ENCODE assay signal across 2 cellular contexts in the genomic region with DNA sequence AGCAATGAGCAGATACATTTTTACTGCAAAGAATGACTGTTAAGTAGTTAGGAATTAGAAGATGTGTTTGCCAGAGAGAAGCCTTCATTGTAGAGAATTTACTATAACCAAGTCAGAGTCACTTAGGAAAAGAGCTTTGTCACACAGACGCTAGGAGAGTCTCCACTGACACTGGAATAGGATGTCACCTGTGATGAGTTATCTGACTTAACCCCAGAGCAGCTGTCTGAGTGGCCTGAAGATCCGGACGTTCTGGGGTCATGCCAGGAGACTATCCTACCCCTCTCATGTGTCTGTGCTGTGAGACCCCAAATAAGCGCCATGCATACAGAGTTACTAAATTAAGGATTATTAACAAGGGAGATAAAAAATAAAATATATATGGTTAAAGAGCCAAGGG.
TF ChIP-seq lines count a peak whose summit lies in the region.

No MANE protein-coding gene starts in this region.

TF ChIP-seq in GM23338, 12 proteins besides CTCF, POLR2A, EP300 and RAD21 (continues in another document):
- TF ChIP-seq CREB1 (CRISPR knock-in tag; IDR thresholded peaks at IDR 0.05; ENCODE audit: low read depth) (no peak), EZH2phosphoT487 (IDR thresholded peaks at IDR 0.05; ENCODE audit: unreplicated experiment) (no peak), STAT1 (IDR thresholded peaks at IDR 0.05; ENCODE audit: unreplicated experiment) (no peak), ZNF331 (CRISPR knock-in tag; IDR thresholded peaks at IDR 0.05; ENCODE audit: low read depth) (no peak), JUNB (IDR thresholded peaks at IDR 0.05; ENCODE audit: unreplicated experiment) (no peak), POLR2AphosphoS5 (IDR thresholded peaks at IDR 0.05; ENCODE audit: low read depth) (no peak), ZNF114 (CRISPR knock-in tag; IDR thresholded peaks at IDR 0.05) (no peak), EZH2 (IDR thresholded peaks at IDR 0.05; ENCODE audit: low read depth, unreplicated experiment) (no peak)
- TF ChIP-seq, protein P1, sequence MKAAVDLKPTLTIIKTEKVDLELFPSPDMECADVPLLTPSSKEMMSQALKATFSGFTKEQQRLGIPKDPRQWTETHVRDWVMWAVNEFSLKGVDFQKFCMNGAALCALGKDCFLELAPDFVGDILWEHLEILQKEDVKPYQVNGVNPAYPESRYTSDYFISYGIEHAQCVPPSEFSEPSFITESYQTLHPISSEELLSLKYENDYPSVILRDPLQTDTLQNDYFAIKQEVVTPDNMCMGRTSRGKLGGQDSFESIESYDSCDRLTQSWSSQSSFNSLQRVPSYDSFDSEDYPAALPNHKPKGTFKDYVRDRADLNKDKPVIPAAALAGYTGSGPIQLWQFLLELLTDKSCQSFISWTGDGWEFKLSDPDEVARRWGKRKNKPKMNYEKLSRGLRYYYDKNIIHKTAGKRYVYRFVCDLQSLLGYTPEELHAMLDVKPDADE (IDR thresholded peaks at IDR 0.05): no peak
- TF ChIP-seq, protein P2, sequence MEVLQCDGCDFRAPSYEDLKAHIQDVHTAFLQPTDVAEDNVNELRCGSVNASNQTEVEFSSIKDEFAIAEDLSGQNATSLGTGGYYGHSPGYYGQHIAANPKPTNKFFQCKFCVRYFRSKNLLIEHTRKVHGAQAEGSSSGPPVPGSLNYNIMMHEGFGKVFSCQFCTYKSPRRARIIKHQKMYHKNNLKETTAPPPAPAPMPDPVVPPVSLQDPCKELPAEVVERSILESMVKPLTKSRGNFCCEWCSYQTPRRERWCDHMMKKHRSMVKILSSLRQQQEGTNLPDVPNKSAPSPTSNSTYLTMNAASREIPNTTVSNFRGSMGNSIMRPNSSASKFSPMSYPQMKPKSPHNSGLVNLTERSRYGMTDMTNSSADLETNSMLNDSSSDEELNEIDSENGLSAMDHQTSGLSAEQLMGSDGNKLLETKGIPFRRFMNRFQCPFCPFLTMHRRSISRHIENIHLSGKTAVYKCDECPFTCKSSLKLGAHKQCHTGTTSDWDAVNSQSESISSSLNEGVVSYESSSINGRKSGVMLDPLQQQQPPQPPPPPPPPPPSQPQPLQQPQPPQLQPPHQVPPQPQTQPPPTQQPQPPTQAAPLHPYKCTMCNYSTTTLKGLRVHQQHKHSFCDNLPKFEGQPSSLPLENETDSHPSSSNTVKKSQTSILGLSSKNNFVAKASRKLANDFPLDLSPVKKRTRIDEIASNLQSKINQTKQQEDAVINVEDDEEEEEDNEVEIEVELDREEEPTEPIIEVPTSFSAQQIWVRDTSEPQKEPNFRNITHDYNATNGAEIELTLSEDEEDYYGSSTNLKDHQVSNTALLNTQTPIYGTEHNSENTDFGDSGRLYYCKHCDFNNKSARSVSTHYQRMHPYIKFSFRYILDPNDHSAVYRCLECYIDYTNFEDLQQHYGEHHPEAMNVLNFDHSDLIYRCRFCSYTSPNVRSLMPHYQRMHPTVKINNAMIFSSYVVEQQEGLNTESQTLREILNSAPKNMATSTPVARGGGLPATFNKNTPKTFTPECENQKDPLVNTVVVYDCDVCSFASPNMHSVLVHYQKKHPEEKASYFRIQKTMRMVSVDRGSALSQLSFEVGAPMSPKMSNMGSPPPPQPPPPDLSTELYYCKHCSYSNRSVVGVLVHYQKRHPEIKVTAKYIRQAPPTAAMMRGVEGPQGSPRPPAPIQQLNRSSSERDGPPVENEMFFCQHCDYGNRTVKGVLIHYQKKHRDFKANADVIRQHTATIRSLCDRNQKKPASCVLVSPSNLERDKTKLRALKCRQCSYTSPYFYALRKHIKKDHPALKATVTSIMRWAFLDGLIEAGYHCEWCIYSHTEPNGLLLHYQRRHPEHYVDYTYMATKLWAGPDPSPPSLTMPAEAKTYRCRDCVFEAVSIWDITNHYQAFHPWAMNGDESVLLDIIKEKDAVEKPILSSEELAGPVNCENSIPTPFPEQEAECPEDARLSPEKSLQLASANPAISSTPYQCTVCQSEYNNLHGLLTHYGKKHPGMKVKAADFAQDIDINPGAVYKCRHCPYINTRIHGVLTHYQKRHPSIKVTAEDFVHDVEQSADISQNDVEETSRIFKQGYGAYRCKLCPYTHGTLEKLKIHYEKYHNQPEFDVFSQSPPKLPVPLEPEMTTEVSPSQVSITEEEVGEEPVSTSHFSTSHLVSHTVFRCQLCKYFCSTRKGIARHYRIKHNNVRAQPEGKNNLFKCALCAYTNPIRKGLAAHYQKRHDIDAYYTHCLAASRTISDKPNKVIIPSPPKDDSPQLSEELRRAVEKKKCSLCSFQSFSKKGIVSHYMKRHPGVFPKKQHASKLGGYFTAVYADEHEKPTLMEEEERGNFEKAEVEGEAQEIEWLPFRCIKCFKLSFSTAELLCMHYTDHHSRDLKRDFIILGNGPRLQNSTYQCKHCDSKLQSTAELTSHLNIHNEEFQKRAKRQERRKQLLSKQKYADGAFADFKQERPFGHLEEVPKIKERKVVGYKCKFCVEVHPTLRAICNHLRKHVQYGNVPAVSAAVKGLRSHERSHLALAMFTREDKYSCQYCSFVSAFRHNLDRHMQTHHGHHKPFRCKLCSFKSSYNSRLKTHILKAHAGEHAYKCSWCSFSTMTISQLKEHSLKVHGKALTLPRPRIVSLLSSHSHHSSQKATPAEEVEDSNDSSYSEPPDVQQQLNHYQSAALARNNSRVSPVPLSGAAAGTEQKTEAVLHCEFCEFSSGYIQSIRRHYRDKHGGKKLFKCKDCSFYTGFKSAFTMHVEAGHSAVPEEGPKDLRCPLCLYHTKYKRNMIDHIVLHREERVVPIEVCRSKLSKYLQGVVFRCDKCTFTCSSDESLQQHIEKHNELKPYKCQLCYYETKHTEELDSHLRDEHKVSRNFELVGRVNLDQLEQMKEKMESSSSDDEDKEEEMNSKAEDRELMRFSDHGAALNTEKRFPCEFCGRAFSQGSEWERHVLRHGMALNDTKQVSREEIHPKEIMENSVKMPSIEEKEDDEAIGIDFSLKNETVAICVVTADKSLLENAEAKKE (CRISPR knock-in tag; IDR thresholded peaks at IDR 0.05): no peak

TF ChIP-seq in WTC11, 78 proteins besides CTCF, POLR2A, EP300 and RAD21:
- no peak for TF ChIP-seq SMAD4 (CRISPR knock-in tag; IDR thresholded peaks at IDR 0.05)
- TF ChIP-seq, protein P3, sequence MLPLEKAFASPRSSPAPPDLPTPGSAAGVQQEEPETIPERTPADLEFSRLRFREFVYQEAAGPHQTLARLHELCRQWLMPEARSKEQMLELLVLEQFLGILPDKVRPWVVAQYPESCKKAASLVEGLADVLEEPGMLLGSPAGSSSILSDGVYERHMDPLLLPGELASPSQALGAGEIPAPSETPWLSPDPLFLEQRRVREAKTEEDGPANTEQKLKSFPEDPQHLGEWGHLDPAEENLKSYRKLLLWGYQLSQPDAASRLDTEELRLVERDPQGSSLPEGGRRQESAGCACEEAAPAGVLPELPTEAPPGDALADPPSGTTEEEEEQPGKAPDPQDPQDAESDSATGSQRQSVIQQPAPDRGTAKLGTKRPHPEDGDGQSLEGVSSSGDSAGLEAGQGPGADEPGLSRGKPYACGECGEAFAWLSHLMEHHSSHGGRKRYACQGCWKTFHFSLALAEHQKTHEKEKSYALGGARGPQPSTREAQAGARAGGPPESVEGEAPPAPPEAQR (CRISPR knock-in tag; IDR thresholded peaks at IDR 0.05): no peak
- TF ChIP-seq CBFB (CRISPR knock-in tag; IDR thresholded peaks at IDR 0.05; ENCODE audit: low read depth): no peak
- TF ChIP-seq, protein P4, sequence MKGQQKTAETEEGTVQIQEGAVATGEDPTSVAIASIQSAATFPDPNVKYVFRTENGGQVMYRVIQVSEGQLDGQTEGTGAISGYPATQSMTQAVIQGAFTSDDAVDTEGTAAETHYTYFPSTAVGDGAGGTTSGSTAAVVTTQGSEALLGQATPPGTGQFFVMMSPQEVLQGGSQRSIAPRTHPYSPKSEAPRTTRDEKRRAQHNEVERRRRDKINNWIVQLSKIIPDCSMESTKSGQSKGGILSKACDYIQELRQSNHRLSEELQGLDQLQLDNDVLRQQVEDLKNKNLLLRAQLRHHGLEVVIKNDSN (CRISPR knock-in tag; IDR thresholded peaks at IDR 0.05): no peak
- no peak for TF ChIP-seq SMAD3 (CRISPR knock-in tag; IDR thresholded peaks at IDR 0.05; ENCODE audit: borderline replicate concordance)
- TF ChIP-seq, protein P5, sequence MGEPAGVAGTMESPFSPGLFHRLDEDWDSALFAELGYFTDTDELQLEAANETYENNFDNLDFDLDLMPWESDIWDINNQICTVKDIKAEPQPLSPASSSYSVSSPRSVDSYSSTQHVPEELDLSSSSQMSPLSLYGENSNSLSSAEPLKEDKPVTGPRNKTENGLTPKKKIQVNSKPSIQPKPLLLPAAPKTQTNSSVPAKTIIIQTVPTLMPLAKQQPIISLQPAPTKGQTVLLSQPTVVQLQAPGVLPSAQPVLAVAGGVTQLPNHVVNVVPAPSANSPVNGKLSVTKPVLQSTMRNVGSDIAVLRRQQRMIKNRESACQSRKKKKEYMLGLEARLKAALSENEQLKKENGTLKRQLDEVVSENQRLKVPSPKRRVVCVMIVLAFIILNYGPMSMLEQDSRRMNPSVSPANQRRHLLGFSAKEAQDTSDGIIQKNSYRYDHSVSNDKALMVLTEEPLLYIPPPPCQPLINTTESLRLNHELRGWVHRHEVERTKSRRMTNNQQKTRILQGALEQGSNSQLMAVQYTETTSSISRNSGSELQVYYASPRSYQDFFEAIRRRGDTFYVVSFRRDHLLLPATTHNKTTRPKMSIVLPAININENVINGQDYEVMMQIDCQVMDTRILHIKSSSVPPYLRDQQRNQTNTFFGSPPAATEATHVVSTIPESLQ (CRISPR knock-in tag; IDR thresholded peaks at IDR 0.05): no peak
- no peak for TF ChIP-seq ZNF396 (CRISPR knock-in tag; IDR thresholded peaks at IDR 0.05; ENCODE audit: borderline replicate concordance)
- no peak for TF ChIP-seq JAZF1 (CRISPR knock-in tag; IDR thresholded peaks at IDR 0.05)
- no peak for TF ChIP-seq IRF2 (CRISPR knock-in tag; IDR thresholded peaks at IDR 0.05; ENCODE audit: borderline replicate concordance, low read depth)
